ENCODE assay signal across 8 cellular contexts in the genomic region with DNA sequence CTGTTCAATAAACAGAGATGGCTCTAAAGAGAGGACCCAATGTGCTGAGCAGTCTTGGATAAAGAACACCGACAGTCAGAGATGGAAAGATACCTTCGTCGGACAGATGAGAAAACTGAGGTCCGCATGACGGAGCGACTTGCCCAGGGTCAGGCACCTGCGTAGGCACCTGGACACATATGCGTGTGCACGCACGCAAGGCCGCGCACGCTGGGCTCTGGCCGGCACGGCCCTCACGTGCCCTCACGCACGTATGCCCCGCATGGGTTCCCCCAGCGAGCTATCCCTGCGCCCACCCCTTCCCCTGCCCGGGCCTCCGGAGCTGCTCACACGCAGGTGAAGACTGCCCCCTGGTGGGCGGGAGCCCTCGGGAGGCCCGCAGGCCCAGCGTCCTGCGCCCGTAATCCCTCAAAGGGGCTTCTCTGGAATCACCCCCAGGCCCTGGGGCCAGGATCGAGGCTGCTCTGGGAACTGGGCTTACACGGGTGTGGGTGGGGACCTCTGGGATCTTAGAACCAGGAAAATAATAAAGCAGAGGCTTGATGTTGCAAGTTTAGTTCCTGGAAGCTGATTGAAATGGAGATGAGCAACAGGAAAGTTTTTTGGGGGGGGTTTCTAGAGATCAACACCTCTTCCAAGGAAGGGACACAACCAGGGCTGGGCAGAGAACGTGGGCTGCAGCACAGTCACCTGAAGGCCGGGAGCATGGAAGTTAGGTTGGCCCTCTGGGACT.
A peak's percentile ranks its signal among the peaks of the same experiment; 100 is the strongest.
DNase-seq lines count a peak whose midpoint lies in the region; ATAC-seq and TF ChIP-seq lines count a peak whose summit lies in the region.

No MANE protein-coding gene starts in this region.

- H3K4me1 ChIP-seq in NT2/D1 (ENCODE audit: insufficient read depth, insufficient read length): peaks cover 3% of the 10 kb centered on the region

- H3K27me3 ChIP-seq in NT2/D1 (ENCODE audit: insufficient read depth, insufficient read length): no peaks in the 10 kb centered on the region
- no peaks in the 10 kb centered on the region for H3K27me3 ChIP-seq in neural cell (ENCODE audit: insufficient read depth, low read depth, low read length)

- no peak for TF ChIP-seq EP300 in neural cell (conservative IDR thresholded peaks at IDR 0.05; ENCODE audit: poor library complexity, severe bottlenecking)

- DNase-seq in 8988T (peak; percentile 85), NT2/D1 (ENCODE audit: low read depth, low spot score) (peak; percentile 72), activated T-helper 1 cell treated with Interleukin-2 at 50 U/mL for 16 hours (ENCODE audit: low read depth) (peak; percentile 44), fibroblast of gingiva (ENCODE audit: low read depth) (peak; percentile 36)
- DNase-seq in stimulated activated naive CD8-positive, alpha-beta T cell treated with anti-CD3 and anti-CD28 coated beads, Interleukin-15, Interleukin-2, amounts not matched to agents 100 U/mL and 50 U/mL, for 24 hours: peak; percentile 92

- peak; percentile 60 for TF ChIP-seq CTCF in neural cell (IDR thresholded peaks at IDR 0.05; ENCODE audit: poor library complexity, severe bottlenecking)

- no peak overlapping the region for H3K4me2 ChIP-seq in neural cell (ENCODE audit: low read length)

- no peak overlapping the region for H3K27ac ChIP-seq in neural cell (ENCODE audit: low read length)

- no peak overlapping the region for H2AFZ ChIP-seq in neural cell (ENCODE audit: low read depth, low read length)

- H3F3A ChIP-seq in neural cell (ENCODE audit: insufficient read depth, low read length, poor library complexity, severe bottlenecking): no peaks in the 10 kb centered on the region

- H3K36me3 ChIP-seq in NT2/D1 (ENCODE audit: insufficient read depth, insufficient read length, low read length) (no peaks in the 10 kb centered on the region), neural cell (ENCODE audit: insufficient read depth, low read length) (no peaks in the 10 kb centered on the region)

- no peaks in the 10 kb centered on the region for H3K9me2 ChIP-seq in neural cell (ENCODE audit: insufficient read depth, low read length)

- TF ChIP-seq RAD21 in neural cell (conservative IDR thresholded peaks at IDR 0.05): peak; percentile 63

- H3K79me2 ChIP-seq in neural cell (replicated peaks; ENCODE audit: insufficient read depth, low read length): no peaks in the 10 kb centered on the region

- peaks cover 6% of the 10 kb centered on the region for H3K9me3 ChIP-seq in NT2/D1 (ENCODE audit: insufficient read depth, low read length)
- H3K9me3 ChIP-seq in neural cell (ENCODE audit: low read length): no peaks in the 10 kb centered on the region

- H4K20me1 ChIP-seq in neural cell (ENCODE audit: insufficient read depth): no peaks in the 10 kb centered on the region

- peak overlapping the region; percentile 16 for H3K4me3 ChIP-seq in NT2/D1 (ENCODE audit: insufficient read length, low read depth)
- no peak overlapping the region for H3K4me3 ChIP-seq in neural cell (ENCODE audit: low read length)

- H3K9ac ChIP-seq in NT2/D1 (ENCODE audit: insufficient read length, low read depth): no peak overlapping the region
- H3K9ac ChIP-seq in neural cell (ENCODE audit: low read length): no peak overlapping the region

- peak; percentile 46 for ATAC-seq in GM18909 (IDR thresholded peaks at IDR 0.05; ENCODE audit: poor library complexity, unreplicated experiment)
- peak; percentile 86 for ATAC-seq in stimulated activated naive CD8-positive, alpha-beta T cell treated with anti-CD3 and anti-CD28 coated beads, Interleukin-15, Interleukin-2, amounts not matched to agents 100 U/mL and 50 U/mL, for 24 hours
- no peak for ATAC-seq in HG03439 (IDR thresholded peaks at IDR 0.05; ENCODE audit: unreplicated experiment)

TF ChIP-seq in neural cell, 6 proteins besides CTCF, POLR2A, EP300 and RAD21:
- no peak for TF ChIP-seq REST (IDR thresholded peaks at IDR 0.05; ENCODE audit: borderline replicate concordance)
- TF ChIP-seq POLR2AphosphoS5 (IDR thresholded peaks at IDR 0.05): no peak
- TF ChIP-seq MXI1 (conservative IDR thresholded peaks at IDR 0.05; ENCODE audit: poor library complexity, severe bottlenecking): no peak
- TF ChIP-seq SMC3 (conservative IDR thresholded peaks at IDR 0.05; ENCODE audit: poor library complexity): peak; percentile 69
- no peak for TF ChIP-seq TAF1 (IDR thresholded peaks at IDR 0.05; ENCODE audit: low read depth)

Comparison
In these comparisons a context has a peak if more than half of its experiments do, and no peak if none do; other contexts are left out.
1. DNase-seq: peak in every context shown above with its lines; median percentile 92 in stimulated activated naive CD8-positive, alpha-beta T cell treated with anti-CD3 and anti-CD28 coated beads, Interleukin-15, Interleukin-2, amounts not matched to agents 100 U/mL and 50 U/mL, for 24 hours; 85 in 8988T; 72 in NT2/D1; 44 in activated T-helper 1 cell treated with Interleukin-2 at 50 U/mL for 16 hours; 36 in fibroblast of gingiva.